In genomic region chr15:29090617-29091466, GRCh38 we compare ENCODE assay signal across 9 cellular contexts.
A peak's percentile ranks its signal among the peaks of the same experiment; 100 is the strongest.
DNase-seq lines count a peak whose midpoint lies in the region; ATAC-seq and TF ChIP-seq lines count a peak whose summit lies in the region.
"Had no signal": no experiment of that assay in that cellular context is flagged by ENCODE, and none has a peak within 500 bp of the region (broad histone marks: within the 10 kb centered on the region; RNA-seq: fewer than 3 reads in every experiment).

No MANE protein-coding gene starts in this region.

- peak; percentile 40; the same call in 1 of the 2 replicates for TF ChIP-seq RAD21 in HCT116 (IDR thresholded peaks at IDR 0.05; ENCODE audit: low read depth)

- POLR2A ChIA-PET in BJ (lab: Charles Lee) (no interaction called here), HCT116 (lab: Charles Lee) (no interaction called here)

- no peaks in the 10 kb centered on the region for H3K27me3 ChIP-seq in BJ (ENCODE audit: control insufficient read depth, insufficient read depth, low read length)
- H3K27me3 ChIP-seq in HCT116 (ENCODE audit: insufficient read depth, low read length): no peaks in the 10 kb centered on the region
- no peaks in the 10 kb centered on the region for H3K27me3 ChIP-seq in neutrophil

- H3K9ac ChIP-seq in HCT116 (ENCODE audit: low read length): no peak overlapping the region

- no peaks in the 10 kb centered on the region for H4K20me1 ChIP-seq in HCT116 (ENCODE audit: insufficient read depth)

- no TSS peak for BruUV-seq in HCT116 (replicated peaks; lab: Mats Ljungman, UMichigan)

- no peaks in the 10 kb centered on the region for H3K79me2 ChIP-seq in HCT116 (ENCODE audit: insufficient read depth, low read length)

- TF ChIP-seq POLR2A in HCT116 (IDR thresholded peaks at IDR 0.05; ENCODE audit: borderline replicate concordance, extremely low read depth, insufficient read depth, insufficient read length): no peak

- ATAC-seq in HCT116 (peak; percentile 91), GM21737 (IDR thresholded peaks at IDR 0.05; ENCODE audit: unreplicated experiment) (no peak), GM21619 (IDR thresholded peaks at IDR 0.05; ENCODE audit: unreplicated experiment) (no peak)
- ATAC-seq: left colon had no signal

- H3K36me3 ChIP-seq in BJ (ENCODE audit: control insufficient read depth, insufficient read depth, low read length) (no peaks in the 10 kb centered on the region), HCT116 (ENCODE audit: control insufficient read depth in 1 of 2, insufficient read depth in 2 of 2, low read length in 2 of 2) (no peaks in the 10 kb centered on the region), neutrophil (no peaks in the 10 kb centered on the region)

- CTCF ChIA-PET in BJ (lab: Yijun Ruan, JAX): interaction anchor here (0.8 to 8.2 kb wide), 14 partner anchors 9 to 217 kb away, joined by 3 to 78 read pairs (median 4); no protein-coding TSS in a partner anchor
- CTCF ChIA-PET in HCT116 (lab: Charles Lee): interaction anchor here (1.0 to 5.1 kb wide), 7 partner anchors 9 to 965 kb away, joined by 3 to 30 read pairs (median 5); no protein-coding TSS in a partner anchor

- H3K4me3 ChIP-seq in BJ (ENCODE audit: low read depth, low read length): no peak overlapping the region
- H3K4me3 ChIP-seq in HCT116 (replicated peaks in 1 of 2; ENCODE audit: low read depth in 1 of 2, low read length in 2 of 2): no peak overlapping the region
- no peak overlapping the region for H3K4me3 ChIP-seq in neutrophil (ENCODE audit: low read depth in 1 of 2, low read length in 1 of 2)

- intact Hi-C loops in HCT116 (cut with micrococcal nuclease): loop anchor here (5.0 kb wide), 1 partner anchor 94 kb away; no protein-coding TSS in a partner anchor

- DNase-seq in BJ (ENCODE audit: low read depth): no peak
- peak; percentile 12 for DNase-seq in HCT116 (ENCODE audit: low read depth, low spot score)
- peak; percentile 35 to 47 for DNase-seq in activated CD4-positive, alpha-beta T cell treated with anti-CD3 and anti-CD28 coated beads for 24 hours (ENCODE audit: low read depth in 2 of 2)
- DNase-seq in dermis blood vessel endothelial cell: peak; percentile 60
- DNase-seq in NCI-H2029 treated with DMSO at 0.1 percent for 48 hours (lab: John Stamatoyannopoulos, UW): no peak

- H3K4me1 ChIP-seq in HCT116 (ENCODE audit: control insufficient read depth in 1 of 2, insufficient read depth in 2 of 2, low read length in 2 of 2) (no peaks in the 10 kb centered on the region), neutrophil (ENCODE audit: control insufficient read depth in 1 of 2, insufficient read depth in 1 of 2, low read depth in 1 of 2, low read length in 1 of 2) (no peaks in the 10 kb centered on the region)

- no peaks in the 10 kb centered on the region for H3K9me2 ChIP-seq in HCT116 (ENCODE audit: insufficient read depth)

- H3K4me2 ChIP-seq in HCT116 (ENCODE audit: low read length): no peak overlapping the region

- TF ChIP-seq CTCF in BJ (IDR thresholded peaks at IDR 0.05; ENCODE audit: insufficient read depth, low read depth, low read length) (peak; percentile 80), HCT116 (IDR thresholded peaks at IDR 0.05 in 2 of 3, conservative IDR thresholded peaks at IDR 0.05 in 1 of 3; ENCODE audit: borderline replicate concordance in 1 of 3, insufficient read depth in 1 of 3, low read depth in 2 of 3, low read length in 2 of 3) (peak; percentile 23 to 97 (median 89); a peak in 5 of 6 replicates), neutrophil (IDR thresholded peaks at IDR 0.05) (peak; percentile 36)

- H2AFZ ChIP-seq in HCT116 (ENCODE audit: low read depth, low read length, poor library complexity, severe bottlenecking): no peak overlapping the region

- H3K27ac ChIP-seq in HCT116 (ENCODE audit: low read depth, low read length): no peak overlapping the region
- H3K27ac ChIP-seq in neutrophil: no peak overlapping the region

- RAD21 ChIA-PET in HCT116 (lab: Charles Lee; ENCODE audit: low non-redundant PET in 1 of 2, low total read pairs in 2 of 2, uncharacterized antibody in 2 of 2, unreplicated experiment in 2 of 2): no interaction called here

- H3K9me3 ChIP-seq in HCT116 (ENCODE audit: control insufficient read depth in 1 of 2, insufficient read depth in 1 of 2, low read depth in 1 of 2, low read length in 2 of 2) (no peaks in the 10 kb centered on the region), neutrophil (no peaks in the 10 kb centered on the region)

TF ChIP-seq in HCT116, 20 proteins besides CTCF, POLR2A, EP300 and RAD21:
- TF ChIP-seq FOSL1 (IDR thresholded peaks at IDR 0.05; ENCODE audit: low read depth) (no peak), ATF3 (IDR thresholded peaks at IDR 0.05) (no peak), ZNF274 (IDR thresholded peaks at IDR 0.05; ENCODE audit: low read depth, low read length) (no peak), JUND (IDR thresholded peaks at IDR 0.05) (no peak), CEBPB (IDR thresholded peaks at IDR 0.05; ENCODE audit: low read depth) (no peak), EZH2 (IDR thresholded peaks at IDR 0.05) (no peak), CBX3 (IDR thresholded peaks at IDR 0.05; ENCODE audit: low read depth) (no peak), SIN3A (IDR thresholded peaks at IDR 0.05; ENCODE audit: low read depth) (no peak), ELF1 (IDR thresholded peaks at IDR 0.05; ENCODE audit: borderline replicate concordance, low read depth) (no peak), EZH2phosphoT487 (IDR thresholded peaks at IDR 0.05; ENCODE audit: borderline replicate concordance) (no peak), POLR2AphosphoS5 (IDR thresholded peaks at IDR 0.05; ENCODE audit: low read depth, low read length) (no peak), SRF (IDR thresholded peaks at IDR 0.05; ENCODE audit: low read depth) (no peak), ZBTB33 (IDR thresholded peaks at IDR 0.05; ENCODE audit: extremely low read depth, insufficient replicate concordance, low read length) (no peak), REST (IDR thresholded peaks at IDR 0.05; ENCODE audit: low read depth) (no peak), MAX (IDR thresholded peaks at IDR 0.05) (no peak), ZFX (IDR thresholded peaks at IDR 0.05) (no peak), TCF7L2 (IDR thresholded peaks at IDR 0.05; ENCODE audit: borderline replicate concordance, extremely low read depth, insufficient read depth, insufficient read length) (no peak), EGR1 (IDR thresholded peaks at IDR 0.05; ENCODE audit: low read depth) (no peak), YY1 (IDR thresholded peaks at IDR 0.05; ENCODE audit: extremely low read depth, insufficient replicate concordance, low read depth, low read length) (no peak), SP1 (IDR thresholded peaks at IDR 0.05; ENCODE audit: low read depth) (no peak)

Comparison
In these comparisons a context has a peak if more than half of its experiments do, and no peak if none do; other contexts are left out.
1. DNase-seq: peak in HCT116 (single experiment), activated CD4-positive, alpha-beta T cell treated with anti-CD3 and anti-CD28 coated beads for 24 hours (2 of 2) and dermis blood vessel endothelial cell (single experiment); none in BJ (single experiment) and NCI-H2029 treated with DMSO at 0.1 percent for 48 hours (single experiment).
2. CTCF ChIP-seq: peak in every context shown above with its lines; median percentile 89 in HCT116; 80 in BJ; 36 in neutrophil.